16 cellular contexts compared by ENCODE assay signal in the genomic region with DNA sequence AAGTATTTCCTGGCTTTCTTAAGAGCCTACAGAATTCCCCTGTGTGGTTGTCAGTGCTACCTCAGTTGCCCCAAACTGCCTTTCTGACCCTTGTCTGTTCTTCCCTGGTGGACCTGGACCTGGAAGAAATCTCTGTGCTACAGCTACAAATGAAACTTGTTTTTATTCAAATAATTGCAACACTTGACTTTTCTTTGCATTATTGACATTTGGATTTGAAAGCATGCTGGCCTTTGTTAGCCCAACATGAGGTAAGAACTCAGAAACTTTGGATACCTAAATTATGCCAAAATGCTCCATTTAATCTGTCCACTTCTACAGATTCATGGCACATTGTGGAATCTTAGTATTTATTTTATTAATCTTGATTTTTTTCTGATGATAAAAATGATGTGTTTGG.
"Had no signal": no experiment of that assay in that cellular context is flagged by ENCODE, and none has a peak within 500 bp of the region (broad histone marks: within the 10 kb centered on the region; RNA-seq: fewer than 3 reads in every experiment).

No MANE protein-coding gene starts in this region.

- H3K27ac ChIP-seq: adrenal gland, foreskin keratinocyte, upper lobe of right lung, WERI-Rb-1 had no signal

- ATAC-seq: foreskin keratinocyte, natural killer cell had no signal

- H3K9me3 Mint-ChIP-seq: activated CD4-positive, alpha-beta T cell treated with anti-CD3 and anti-CD28 coated beads, Interleukin-2, amount 10 ng/mL, durations not matched to agents 7 days and 5 days; activated naive CD4-positive, alpha-beta T cell treated with anti-CD3 and anti-CD28 coated beads, Interleukin-2, amount 50 U/mL, for 24 hours; central memory CD8-positive, alpha-beta T cell; natural killer cell had no signal

- H3K36me3 ChIP-seq: adrenal gland, upper lobe of right lung had no signal

- H3K27ac Mint-ChIP-seq: activated CD4-positive, alpha-beta T cell treated with anti-CD3 and anti-CD28 coated beads, Interleukin-2, amount 10 ng/mL, durations not matched to agents 7 days and 5 days; activated naive CD4-positive, alpha-beta T cell treated with anti-CD3 and anti-CD28 coated beads, Interleukin-2, amount 50 U/mL, for 24 hours; mesothelial cell of epicardium; natural killer cell had no signal

- DNase-seq: activated CD4-positive, alpha-beta T cell treated with anti-CD3 and anti-CD28 coated beads, Interleukin-2, amount 10 ng/mL, durations not matched to agents 7 days and 5 days; activated CD4-positive, CD25-positive, alpha-beta regulatory T cell treated with anti-CD3 and anti-CD28 coated beads, Interleukin-2, amount 50 U/mL, for 72 hours; activated gamma-delta T cell treated with Interleukin-2 at 50 U/mL for 16 hours; activated T-cell treated with anti-CD3 and anti-CD28 coated beads, Interleukin-2, amount 50 U/mL, for 1 hour; adrenal gland; effector memory CD4-positive, alpha-beta T cell; foreskin keratinocyte; natural killer cell; stimulated activated CD4-positive, alpha-beta T cell treated with anti-CD3 and anti-CD28 coated beads, Interleukin-4, amount 100 ng/mL, for 24 hours; stimulated activated naive CD4-positive, alpha-beta T cell treated with Interleukin-2 at 50 U/mL for 16 hours; upper lobe of right lung; WERI-Rb-1 had no signal

- H3K27me3 ChIP-seq: adrenal gland, foreskin keratinocyte, upper lobe of right lung had no signal

- H3K4me1 ChIP-seq: foreskin keratinocyte had no signal

- H3K36me3 Mint-ChIP-seq: activated naive CD4-positive, alpha-beta T cell treated with anti-CD3 and anti-CD28 coated beads, Interleukin-2, amount 50 U/mL, for 24 hours; natural killer cell had no signal

- H3K4me1 Mint-ChIP-seq: central memory CD8-positive, alpha-beta T cell; mesothelial cell of epicardium; natural killer cell had no signal

- H3K4me3 Mint-ChIP-seq: activated CD4-positive, alpha-beta T cell treated with anti-CD3 and anti-CD28 coated beads, Interleukin-2, amount 10 ng/mL, durations not matched to agents 7 days and 5 days; activated naive CD4-positive, alpha-beta T cell treated with anti-CD3 and anti-CD28 coated beads, Interleukin-2, amount 50 U/mL, for 24 hours; central memory CD8-positive, alpha-beta T cell; mesothelial cell of epicardium; natural killer cell had no signal

- H3K9me3 ChIP-seq: adrenal gland, upper lobe of right lung had no signal

- H3K4me3 ChIP-seq: adrenal gland, lung, upper lobe of right lung had no signal

- H3K27me3 Mint-ChIP-seq: activated CD4-positive, alpha-beta T cell treated with anti-CD3 and anti-CD28 coated beads, Interleukin-2, amount 10 ng/mL, durations not matched to agents 7 days and 5 days; activated naive CD4-positive, alpha-beta T cell treated with anti-CD3 and anti-CD28 coated beads, Interleukin-2, amount 50 U/mL, for 24 hours; central memory CD8-positive, alpha-beta T cell had no signal
